Comparison of ENCODE assay signal across 20 cellular contexts in the genomic region with DNA sequence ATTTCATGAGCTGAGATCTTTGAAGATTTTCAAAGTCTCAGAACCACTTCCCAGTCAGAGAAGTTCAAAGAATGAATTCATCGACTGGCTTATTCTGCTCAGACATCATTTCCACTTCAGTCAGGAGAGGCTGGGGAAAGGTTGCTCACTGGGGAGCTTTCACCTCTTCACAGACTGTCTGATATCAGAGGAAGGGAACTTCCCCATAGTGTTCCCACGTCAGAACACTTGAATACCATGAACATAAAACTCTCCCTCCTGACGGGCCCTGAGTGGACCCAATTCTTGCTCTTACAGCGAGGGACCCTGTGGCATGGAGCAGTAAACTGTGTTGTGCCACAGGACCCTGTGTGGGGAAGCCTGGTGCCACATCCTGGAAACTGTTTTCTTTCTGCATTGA.
A peak's percentile ranks its signal among the peaks of the same experiment; 100 is the strongest.
DNase-seq lines count a peak whose midpoint lies in the region; ATAC-seq, FAIRE-seq and TF ChIP-seq lines count a peak whose summit lies in the region.
"Had no signal": no experiment of that assay in that cellular context is flagged by ENCODE, and none has a peak within 500 bp of the region (broad histone marks: within the 10 kb centered on the region; RNA-seq: fewer than 3 reads in every experiment).

No MANE protein-coding gene starts in this region.

- H3K79me2 ChIP-seq in H1 (ENCODE audit: control insufficient read depth in 1 of 2, insufficient read depth in 2 of 2, low read length in 2 of 2) = no peaks in the 10 kb centered on the region

- H2BK12ac ChIP-seq in H1 (ENCODE audit: low read depth, low read length) = no peak overlapping the region

- no peak overlapping the region for H3K9ac ChIP-seq in H1 (replicated peaks in 1 of 4; ENCODE audit: extremely low read depth in 1 of 4, low read depth in 3 of 4, low read length in 3 of 4)

- POLR2A ChIA-PET in H1 (lab: Charles Lee; ENCODE audit: partially characterized antibody) = no interaction called here

- peak; percentile 33 for DNase-seq in activated CD8-positive, alpha-beta memory T cell treated with anti-CD3 and anti-CD28 coated beads, Interleukin-2, amount 50 U/mL, for 4 hours
- DNase-seq in activated CD8-positive, alpha-beta memory T cell treated with anti-CD3 and anti-CD28 coated beads, Interleukin-2, amount 10 ng/mL, durations not matched to agents 7 days and 5 days = no peak
- peak; percentile 49 for DNase-seq in activated T-cell treated with anti-CD3 and anti-CD28 coated beads, Interleukin-2, amount 50 U/mL, for 1 hour
- no peak for DNase-seq in H1 (ENCODE audit: low read depth in 1 of 2, low spot score in 2 of 2)
- DNase-seq in stimulated activated naive CD8-positive, alpha-beta T cell treated with anti-CD3 and anti-CD28 coated beads, Interleukin-15, Interleukin-2, amounts not matched to agents 100 U/mL and 50 U/mL, for 24 hours = peak; percentile 41
- DNase-seq in amniotic stem cell (lab: John Stamatoyannopoulos, UW) = no peak
- no peak for DNase-seq in tibial artery
- no peak for DNase-seq in right lobe of liver
- DNase-seq: heart right ventricle, IMR-90, NCI-H1092, NCI-H2171, nucleus accumbens, right cardiac atrium had no signal

- no peak overlapping the region for H3K4me3 Mint-ChIP-seq in activated CD8-positive, alpha-beta memory T cell treated with anti-CD3 and anti-CD28 coated beads, Interleukin-2, amount 10 ng/mL, durations not matched to agents 7 days and 5 days
- H3K4me3 Mint-ChIP-seq: dendritic cell treated with granulocyte-macrophage colony-stimulating factor and Interleukin-4, amounts not matched to agents 40 ng/mL and 50 ng/mL, for 4 days; mesothelial cell of epicardium had no signal

- H4K5ac ChIP-seq in H1 (ENCODE audit: insufficient read length, low read depth, low read length) = no peak overlapping the region

- no peaks in the 10 kb centered on the region for H3K27me3 ChIP-seq in H1 (replicated peaks in 1 of 4; ENCODE audit: control insufficient read depth in 3 of 4, extremely low read depth in 1 of 4, insufficient read depth in 3 of 4, low read length in 3 of 4)
- H3K27me3 ChIP-seq in tibial artery = no peaks in the 10 kb centered on the region
- no peaks in the 10 kb centered on the region for H3K27me3 ChIP-seq in right lobe of liver
- H3K27me3 ChIP-seq: heart right ventricle had no signal

- TF ChIP-seq CTCF in H1 (IDR thresholded peaks at IDR 0.05; ENCODE audit: control extremely low read depth in 1 of 3, insufficient read depth in 1 of 3, low read depth in 1 of 3, low read length in 3 of 3) (no peak), tibial artery (IDR thresholded peaks at IDR 0.05) (no peak), right lobe of liver (IDR thresholded peaks at IDR 0.05) (no peak)

- peaks cover 25% of the 10 kb centered on the region for H3K4me1 Mint-ChIP-seq in activated CD8-positive, alpha-beta memory T cell treated with anti-CD3 and anti-CD28 coated beads, Interleukin-2, amount 10 ng/mL, durations not matched to agents 7 days and 5 days

- no peak overlapping the region for H3K4me2 ChIP-seq in H1 (ENCODE audit: insufficient read depth in 1 of 2, low read depth in 2 of 2, low read length in 2 of 2)

- no peaks in the 10 kb centered on the region for H3K27me3 Mint-ChIP-seq in activated CD8-positive, alpha-beta memory T cell treated with anti-CD3 and anti-CD28 coated beads, Interleukin-2, amount 10 ng/mL, durations not matched to agents 7 days and 5 days

- H2BK15ac ChIP-seq in H1 (ENCODE audit: low read length) = no peak overlapping the region

- no peak overlapping the region for H2AK5ac ChIP-seq in H1 (ENCODE audit: low read depth, low read length)

- no peak overlapping the region for H3K4me3 ChIP-seq in H1 (ENCODE audit: extremely low read depth in 1 of 4, insufficient read depth in 2 of 4, low read depth in 3 of 4, low read length in 4 of 4)
- no peak overlapping the region for H3K4me3 ChIP-seq in tibial artery
- H3K4me3 ChIP-seq in right lobe of liver = no peak overlapping the region
- H3K4me3 ChIP-seq: heart right ventricle had no signal

- no peak overlapping the region for H3K18ac ChIP-seq in H1 (ENCODE audit: extremely low read depth, low read length)

- H3K79me1 ChIP-seq in H1 (ENCODE audit: low read depth, low read length) = no peaks in the 10 kb centered on the region

- no peak overlapping the region for H3K56ac ChIP-seq in H1 (replicated peaks; ENCODE audit: insufficient read length, low read depth, low read length)

- intact Hi-C loops in tibial artery (cut with DNase I; ENCODE audit: low total_unique reads) (no loop called here), right lobe of liver (cut with DNase I) (no loop called here)

- H3K27ac Mint-ChIP-seq in activated CD8-positive, alpha-beta memory T cell treated with anti-CD3 and anti-CD28 coated beads, Interleukin-2, amount 10 ng/mL, durations not matched to agents 7 days and 5 days = no peak overlapping the region
- H3K27ac Mint-ChIP-seq: dendritic cell treated with granulocyte-macrophage colony-stimulating factor and Interleukin-4, amounts not matched to agents 40 ng/mL and 50 ng/mL, for 4 days; mesothelial cell of epicardium had no signal

- H2BK120ac ChIP-seq in H1 (replicated peaks; ENCODE audit: low read depth, low read length) = no peak overlapping the region

- no peak for FAIRE-seq in H1 (lab: Jason Lieb, UNC)
- FAIRE-seq: GM12891, keratinocyte had no signal

- CTCF ChIA-PET in activated CD8-positive, alpha-beta memory T cell treated with anti-CD3 and anti-CD28 coated beads, Interleukin-2, amount 10 ng/mL, durations not matched to agents 7 days and 5 days (lab: Charles Lee) = no interaction called here
- CTCF ChIA-PET in H1 (lab: Charles Lee; ENCODE audit: partially characterized antibody) = interaction anchor here (1.1 to 2.1 kb wide), 3 partner anchors 43 to 364 kb away, joined by 3 to 6 read pairs (median 4); no protein-coding TSS in a partner anchor

- no peak for TF ChIP-seq EP300 in H1 (IDR thresholded peaks at IDR 0.05; ENCODE audit: borderline replicate concordance in 1 of 2, low read depth in 2 of 2, low read length in 2 of 2)

- H4K20me1 ChIP-seq in H1 (replicated peaks in 1 of 2; ENCODE audit: control insufficient read depth in 1 of 2, insufficient read depth in 2 of 2, low read length in 2 of 2) = no peaks in the 10 kb centered on the region

- H3K36me3 ChIP-seq in H1 (ENCODE audit: control insufficient read depth in 2 of 4, insufficient read depth in 4 of 4, low read length in 3 of 4) (no peaks in the 10 kb centered on the region), tibial artery (no peaks in the 10 kb centered on the region), right lobe of liver (no peaks in the 10 kb centered on the region)
- H3K36me3 ChIP-seq: heart right ventricle had no signal

- H3K23ac ChIP-seq in H1 (ENCODE audit: insufficient read length) = no peak overlapping the region

- H3K4me1 ChIP-seq in H1 (replicated peaks in 1 of 4; ENCODE audit: control insufficient read depth in 3 of 4, insufficient read depth in 4 of 4, low read length in 3 of 4) (peaks cover 0 to 5% (median 0%) of the 10 kb centered on the region in 4 experiments; a peak in 2 of 7 replicates), tibial artery (peaks cover 4 to 29% (median 8%) of the 10 kb centered on the region in 4 donors), right lobe of liver (peaks cover 0 to 6% (median 0%) of the 10 kb centered on the region in 4 donors)

- no peak for TF ChIP-seq RAD21 in H1 (IDR thresholded peaks at IDR 0.05 in 1 of 2, conservative IDR thresholded peaks at IDR 0.05 in 1 of 2; ENCODE audit: low read depth in 2 of 2, low read length in 2 of 2)

- no peak overlapping the region for H2BK5ac ChIP-seq in H1 (ENCODE audit: low read depth, low read length)

- no peak overlapping the region for H3K27ac ChIP-seq in H1 (ENCODE audit: low read depth, low read length)
- H3K27ac ChIP-seq in tibial artery = peak overlapping the region in 1 of 2 donors; percentile 69
- H3K27ac ChIP-seq in right lobe of liver = no peak overlapping the region

- no peak overlapping the region for H4K91ac ChIP-seq in H1 (replicated peaks; ENCODE audit: insufficient read length, low read length)

- H3K4ac ChIP-seq in H1 (replicated peaks; ENCODE audit: insufficient read length, low read depth, low read length) = no peak overlapping the region

- H4K8ac ChIP-seq in H1 (ENCODE audit: extremely low read depth, insufficient read depth, low read length) = no peak overlapping the region

- no peaks in the 10 kb centered on the region for H3K9me3 ChIP-seq in H1 (ENCODE audit: insufficient read depth in 2 of 2, low read depth in 1 of 2, low read length in 1 of 2)
- H3K9me3 ChIP-seq in tibial artery = no peaks in the 10 kb centered on the region
- no peaks in the 10 kb centered on the region for H3K9me3 ChIP-seq in right lobe of liver
- H3K9me3 ChIP-seq: heart right ventricle had no signal

- H3K9me3 Mint-ChIP-seq in activated CD8-positive, alpha-beta memory T cell treated with anti-CD3 and anti-CD28 coated beads, Interleukin-2, amount 10 ng/mL, durations not matched to agents 7 days and 5 days (ENCODE audit: low read depth) = no peaks in the 10 kb centered on the region
- H3K9me3 Mint-ChIP-seq: dendritic cell treated with granulocyte-macrophage colony-stimulating factor and Interleukin-4, amounts not matched to agents 40 ng/mL and 50 ng/mL, for 4 days; mesothelial cell of epicardium had no signal

- no peak overlapping the region for H3K14ac ChIP-seq in H1 (ENCODE audit: insufficient read length)

- H2BK20ac ChIP-seq in H1 (ENCODE audit: low read length) = no peak overlapping the region

- no peak for ATAC-seq in activated CD8-positive, alpha-beta memory T cell treated with anti-CD3 and anti-CD28 coated beads, Interleukin-2, amount 10 ng/mL, durations not matched to agents 7 days and 5 days
- peak; percentile 90 for ATAC-seq in stimulated activated naive CD8-positive, alpha-beta T cell treated with anti-CD3 and anti-CD28 coated beads, Interleukin-15, Interleukin-2, amounts not matched to agents 100 U/mL and 50 U/mL, for 24 hours
- no peak for ATAC-seq in right lobe of liver
- ATAC-seq: esophagus mucosa, HCT116, heart right ventricle, right cardiac atrium had no signal

- no peaks in the 10 kb centered on the region for H3K23me2 ChIP-seq in H1 (ENCODE audit: low read depth, low read length)

- H2AFZ ChIP-seq in H1 (ENCODE audit: low read length) = 0 out of 2 replicates have a peak overlapping the region, but pooled peaks have one; percentile 27

- TF ChIP-seq POLR2A in H1 (IDR thresholded peaks at IDR 0.05; ENCODE audit: control extremely low read depth in 1 of 2, low read depth in 2 of 2, low read length in 2 of 2) (no peak), right lobe of liver (IDR thresholded peaks at IDR 0.05) (no peak)

- H3K36me3 Mint-ChIP-seq in activated CD8-positive, alpha-beta memory T cell treated with anti-CD3 and anti-CD28 coated beads, Interleukin-2, amount 10 ng/mL, durations not matched to agents 7 days and 5 days = no peaks in the 10 kb centered on the region
- H3K36me3 Mint-ChIP-seq: mesothelial cell of epicardium had no signal

- WGBS in H1 (ENCODE audit: extremely low coverage in 1 of 2, insufficient coverage in 1 of 2, insufficient read length in 1 of 2, insufficient replicate concordance in 2 of 2, low coverage in 1 of 2, low lambda C conversion rate in 2 of 2, missing lambda C conversion rate in 1 of 2), 2 experiments = 79% methylated on average over 3 of the region's 4 CpGs; no CpG with 5 or more reads in 1 of the 2 experiments
- 70% methylated on average over 2 of the region's 4 CpGs for WGBS in right lobe of liver (ENCODE audit: insufficient coverage, low coverage, low lambda C conversion rate, missing lambda C conversion rate)

Comparison
In these comparisons a context has a peak if more than half of its experiments do, and no peak if none do; other contexts are left out.
1. DNase-seq: peak in activated CD8-positive, alpha-beta memory T cell treated with anti-CD3 and anti-CD28 coated beads, Interleukin-2, amount 50 U/mL, for 4 hours (single experiment), activated T-cell treated with anti-CD3 and anti-CD28 coated beads, Interleukin-2, amount 50 U/mL, for 1 hour (single experiment) and stimulated activated naive CD8-positive, alpha-beta T cell treated with anti-CD3 and anti-CD28 coated beads, Interleukin-15, Interleukin-2, amounts not matched to agents 100 U/mL and 50 U/mL, for 24 hours (single experiment); none in activated CD8-positive, alpha-beta memory T cell treated with anti-CD3 and anti-CD28 coated beads, Interleukin-2, amount 10 ng/mL, durations not matched to agents 7 days and 5 days (single experiment), H1 (0 of 2), amniotic stem cell (single experiment), tibial artery (0 of 2) and right lobe of liver (0 of 3).